Comparison of ENCODE assay signal across 13 cellular contexts in genomic region chr3:71563827-71564226, GRCh38. TPM values are rescaled to one million over a fixed set of nuclear protein-coding genes. Genes with fewer than 3 reads are reported as not detected.
DNase-seq lines count a peak whose midpoint lies in the region; ATAC-seq and TF ChIP-seq lines count a peak whose summit lies in the region.
"Had no signal": no experiment of that assay in that cellular context is flagged by ENCODE, and none has a peak within 500 bp of the region (broad histone marks: within the 10 kb centered on the region; RNA-seq: fewer than 3 reads in every experiment).

No MANE protein-coding gene starts in this region.

- H3K9me3 ChIP-seq in mammary epithelial cell (replicated peaks; ENCODE audit: insufficient read depth, low read length) (no peaks in the 10 kb centered on the region), adrenal gland (replicated peaks in 1 of 3) (no peaks in the 10 kb centered on the region)
- H3K9me3 ChIP-seq: HAP-1, SJCRH30 had no signal

- H3K4me3 ChIP-seq in mammary epithelial cell (replicated peaks in 1 of 3; ENCODE audit: insufficient read depth in 1 of 3, low read depth in 2 of 3, low read length in 3 of 3) (no peak overlapping the region), adrenal gland (no peak overlapping the region)
- H3K4me3 ChIP-seq: HAP-1, SJCRH30 had no signal

- H3K79me2 ChIP-seq in mammary epithelial cell (ENCODE audit: insufficient read depth, low read length): peaks cover 13% of the 10 kb centered on the region

- no peak for TF ChIP-seq POLR2A in adrenal gland (IDR thresholded peaks at IDR 0.05)

- 24% methylated on average over 3 of the region's 3 CpGs for WGBS in mammary epithelial cell (ENCODE audit: low coverage, missing lambda C conversion rate)
- 88 to 97% (median 94%) methylated on average over 3 of the region's 3 CpGs for WGBS in adrenal gland, 4 donors

- no TSS peak for BruUV-seq in mammary epithelial cell (replicated peaks; lab: Mats Ljungman, UMichigan)

- H3K4me2 ChIP-seq in mammary epithelial cell (ENCODE audit: insufficient read depth, low read depth, low read length): peak overlapping the region; percentile 10

- peaks cover 13% of the 10 kb centered on the region for H3K4me1 ChIP-seq in mammary epithelial cell (ENCODE audit: insufficient read depth, low read length)
- no peaks in the 10 kb centered on the region for H3K4me1 ChIP-seq in adrenal gland (replicated peaks in 1 of 2)
- H3K4me1 ChIP-seq: HAP-1, SJCRH30 had no signal

- dilution Hi-C loops in mammary epithelial cell (cut with HindIII; ENCODE audit: low sequenced_read_pairs): no loop called here

- no peak for DNase-seq in mammary epithelial cell
- DNase-seq in NCI-H1105 (lab: John Stamatoyannopoulos, UW): no peak
- DNase-seq in adrenal gland: no peak
- no peak for DNase-seq in COR-L47 (lab: John Stamatoyannopoulos, UW)
- DNase-seq in HCEC 1CT: no peak
- DNase-seq: activated CD8-positive, alpha-beta memory T cell treated with anti-CD3 and anti-CD28 coated beads, Interleukin-2, amount 50 U/mL, for 48 hours; hippocampal formation; SJCRH30; stimulated activated CD4-positive, alpha-beta T cell treated with anti-CD3 and anti-CD28 coated beads, Interleukin-4, amount 100 ng/mL, for 4 hours had no signal

- H3K36me3 ChIP-seq in mammary epithelial cell (ENCODE audit: insufficient read depth, low read length) (no peaks in the 10 kb centered on the region), adrenal gland (replicated peaks in 1 of 2) (no peaks in the 10 kb centered on the region)
- H3K36me3 ChIP-seq: HAP-1, SJCRH30 had no signal

- in situ Hi-C loops in mammary epithelial cell (cut with MboI; ENCODE audit: low sequenced_read_pairs in 2 of 2): no loop called here

- TF ChIP-seq CTCF in mammary epithelial cell (conservative IDR thresholded peaks at IDR 0.05 in 1 of 2, IDR thresholded peaks at IDR 0.05 in 1 of 2; ENCODE audit: extremely low read depth in 1 of 2, insufficient read depth in 1 of 2, low read depth in 1 of 2, low read length in 2 of 2): no peak
- TF ChIP-seq CTCF in adrenal gland (IDR thresholded peaks at IDR 0.05): no peak

- no peak overlapping the region for H2AFZ ChIP-seq in mammary epithelial cell (ENCODE audit: low read depth, low read length)

- intact Hi-C loops in mammary epithelial cell (cut with micrococcal nuclease) (no loop called here), adrenal gland (cut with DNase I) (no loop called here)

- CTCF ChIA-PET in mammary epithelial cell (lab: Charles Lee; ENCODE audit: low non-redundant PET): no interaction called here

- H4K20me1 ChIP-seq in mammary epithelial cell (ENCODE audit: insufficient read depth, low read length): no peaks in the 10 kb centered on the region

- H3K27ac ChIP-seq in mammary epithelial cell (ENCODE audit: insufficient read depth, low read depth, low read length) (no peak overlapping the region), adrenal gland (no peak overlapping the region)
- H3K27ac ChIP-seq: SJCRH30 had no signal

- ATAC-seq in GM18858 (IDR thresholded peaks at IDR 0.05; ENCODE audit: unreplicated experiment) (peak; percentile 91), GM21619 (IDR thresholded peaks at IDR 0.05; ENCODE audit: unreplicated experiment) (peak; percentile 87), HG03280 (IDR thresholded peaks at IDR 0.05; ENCODE audit: unreplicated experiment) (peak; percentile 91)

- no peak overlapping the region for H3K9ac ChIP-seq in mammary epithelial cell (ENCODE audit: insufficient read depth, low read length)

- H3K27me3 ChIP-seq in mammary epithelial cell (ENCODE audit: insufficient read depth, low read length) (no peaks in the 10 kb centered on the region), adrenal gland (no peaks in the 10 kb centered on the region)
- H3K27me3 ChIP-seq: SJCRH30 had no signal

RNA-seq across cellular contexts. Expression of gene FOXP1, which starts 19.7 kb away (rescaled TPM):
- total RNA-seq in mammary epithelial cell (10 to 100 TPM; 49.5 to 62.5 TPM), adrenal gland (10 to 100 TPM; 15.4 to 42.7 (median 30.5) TPM)
- polyA plus RNA-seq in mammary epithelial cell (34.2 TPM), adrenal gland (10 to 100 TPM in 2 of 3 donors, 1 to 10 TPM in 1; 7.6 to 26.5 (median 12.2) TPM)
- 87.2 TPM for polyA minus RNA-seq in mammary epithelial cell
